Comparison of ENCODE assay signal across 12 cellular contexts in genomic region chr6:142872376-142872775, GRCh38.
DNase-seq lines count a peak whose midpoint lies in the region; ATAC-seq, FAIRE-seq and TF ChIP-seq lines count a peak whose summit lies in the region.
"Had no signal": no experiment of that assay in that cellular context is flagged by ENCODE, and none has a peak within 500 bp of the region (broad histone marks: within the 10 kb centered on the region; RNA-seq: fewer than 3 reads in every experiment).

No MANE protein-coding gene starts in this region.

- peak overlapping the region in 2 of 4 experiments; percentile 3 to 8 for H3K4me3 ChIP-seq in fibroblast of lung (replicated peaks in 1 of 4; ENCODE audit: control extremely low read depth in 1 of 4, insufficient read depth in 1 of 4, low read depth in 3 of 4, low read length in 4 of 4)
- H3K4me3 ChIP-seq in pancreas: no peak overlapping the region

- peaks cover 21% of the 10 kb centered on the region for H3K79me2 ChIP-seq in fibroblast of lung (ENCODE audit: control insufficient read depth, insufficient read depth, low read length)

- no peaks in the 10 kb centered on the region for H3K27me3 ChIP-seq in fibroblast of lung (ENCODE audit: control insufficient read depth, insufficient read depth, low read length)
- no peaks in the 10 kb centered on the region for H3K27me3 ChIP-seq in pancreas

- 21 to 25% methylated on average over 3 of the region's 3 CpGs for WGBS in pancreas, 2 donors

- TF ChIP-seq CTCF in fibroblast of lung (conservative IDR thresholded peaks at IDR 0.05 in 1 of 2, IDR thresholded peaks at IDR 0.05 in 1 of 2; ENCODE audit: low read depth in 1 of 2, low read length in 2 of 2) (no peak), pancreas (IDR thresholded peaks at IDR 0.05) (no peak)

- H3K4me2 ChIP-seq in fibroblast of lung (ENCODE audit: extremely low read depth, insufficient read depth, low read length): peak overlapping the region; percentile 75

- peak overlapping the region; percentile 78 for H3K27ac ChIP-seq in fibroblast of lung (ENCODE audit: insufficient read depth, low read length)
- peak overlapping the region; percentile 22 to 70 (median 44) for H3K27ac ChIP-seq in pancreas

- no peak overlapping the region for H3K9ac ChIP-seq in fibroblast of lung (ENCODE audit: insufficient read depth, low read length)

- intact Hi-C loops in pancreas (cut with DNase I): no loop called here

- no peaks in the 10 kb centered on the region for H3K36me3 ChIP-seq in fibroblast of lung (ENCODE audit: control insufficient read depth, insufficient read depth, low read length)
- H3K36me3 ChIP-seq in pancreas: no peaks in the 10 kb centered on the region

- peak overlapping the region; percentile 5 for H2AFZ ChIP-seq in fibroblast of lung (ENCODE audit: low read length)

- ATAC-seq in SK-N-SH treated with all-trans-retinoic acid at 6 μM for 48 hours (peak; percentile 21; the same call in 1 of the 3 replicates), pancreas (peak; percentile 32 to 60 (median 43))

- H3K9me3 ChIP-seq in fibroblast of lung (ENCODE audit: control insufficient read depth, insufficient read depth, low read depth, low read length) (no peaks in the 10 kb centered on the region), pancreas (no peaks in the 10 kb centered on the region)

- peaks cover 6% of the 10 kb centered on the region for H3K4me1 ChIP-seq in fibroblast of lung (ENCODE audit: control insufficient read depth, extremely low read depth, insufficient read depth, low read length)
- peaks cover 4 to 48% (median 45%) of the 10 kb centered on the region in 3 donors for H3K4me1 ChIP-seq in pancreas

- H4K20me1 ChIP-seq in fibroblast of lung (ENCODE audit: control insufficient read depth, extremely low read depth, insufficient read depth, low read length): no peaks in the 10 kb centered on the region

- FAIRE-seq in pancreas (lab: Jason Lieb, UNC): no peak
- FAIRE-seq: H1 had no signal

- DNase-seq in Daoy (ENCODE audit: low read depth): peak; percentile 49
- DNase-seq in fibroblast of lung (ENCODE audit: low read depth in 2 of 2): peak; percentile 17 to 74
- no peak for DNase-seq in pancreas
- no peak for DNase-seq in mesenteric fat pad (ENCODE audit: low spot score)
- DNase-seq in DMS114 treated with DMSO at 0.1 percent for 48 hours (lab: John Stamatoyannopoulos, UW; ENCODE audit: unreplicated experiment): no peak
- DNase-seq in cortex of kidney (lab: John Stamatoyannopoulos, UW): no peak
- no peak for DNase-seq in SIG-M5 (lab: John Stamatoyannopoulos, UW)
- DNase-seq: KG1; SHP77; stimulated activated CD4-positive, alpha-beta T cell treated with anti-CD3 and anti-CD28 coated beads, Interleukin-4, amount 100 ng/mL, for 1 hour had no signal

TF ChIP-seq in SK-N-SH treated with all-trans-retinoic acid at 6 μM for 48 hours, 23 proteins besides CTCF, POLR2A, EP300 and RAD21:
- TF ChIP-seq CSRNP3 (CRISPR knock-in tag; IDR thresholded peaks at IDR 0.05) (no peak), ZC3H10 (CRISPR knock-in tag; IDR thresholded peaks at IDR 0.05) (no peak), TOX (CRISPR knock-in tag; IDR thresholded peaks at IDR 0.05; ENCODE audit: borderline replicate concordance) (no peak), TSHZ2 (CRISPR knock-in tag; IDR thresholded peaks at IDR 0.05) (no peak), ZNF70 (CRISPR knock-in tag; IDR thresholded peaks at IDR 0.05) (no peak), TCF4 (CRISPR knock-in tag; IDR thresholded peaks at IDR 0.05; ENCODE audit: borderline replicate concordance) (no peak), POU6F1 (CRISPR knock-in tag; IDR thresholded peaks at IDR 0.05; ENCODE audit: borderline replicate concordance, low read depth) (no peak), RARB (CRISPR knock-in tag; IDR thresholded peaks at IDR 0.05) (no peak), BACH2 (CRISPR knock-in tag; IDR thresholded peaks at IDR 0.05; ENCODE audit: borderline replicate concordance) (no peak), PATZ1 (CRISPR knock-in tag; IDR thresholded peaks at IDR 0.05; ENCODE audit: borderline replicate concordance) (no peak), ZNF8 (CRISPR knock-in tag; IDR thresholded peaks at IDR 0.05) (no peak), ZFP3 (CRISPR knock-in tag; IDR thresholded peaks at IDR 0.05) (no peak), ISL1 (CRISPR knock-in tag; IDR thresholded peaks at IDR 0.05) (no peak), CSDC2 (CRISPR knock-in tag; IDR thresholded peaks at IDR 0.05) (no peak), CREB5 (CRISPR knock-in tag; IDR thresholded peaks at IDR 0.05; ENCODE audit: low read depth) (no peak), GLIS3 (CRISPR knock-in tag; IDR thresholded peaks at IDR 0.05) (no peak), OSR1 (CRISPR knock-in tag; IDR thresholded peaks at IDR 0.05) (no peak), ESRRG (CRISPR knock-in tag; IDR thresholded peaks at IDR 0.05) (no peak)

Comparison
In these comparisons a context has a peak if more than half of its experiments do, and no peak if none do; other contexts are left out.
1. DNase-seq: peak in Daoy (single experiment) and fibroblast of lung (2 of 2); none in pancreas (0 of 6), mesenteric fat pad (single experiment), DMS114 treated with DMSO at 0.1 percent for 48 hours (single experiment), cortex of kidney (single experiment) and SIG-M5 (single experiment).